Comparison of ENCODE assay signal across 1 cellular context in the genomic region with DNA sequence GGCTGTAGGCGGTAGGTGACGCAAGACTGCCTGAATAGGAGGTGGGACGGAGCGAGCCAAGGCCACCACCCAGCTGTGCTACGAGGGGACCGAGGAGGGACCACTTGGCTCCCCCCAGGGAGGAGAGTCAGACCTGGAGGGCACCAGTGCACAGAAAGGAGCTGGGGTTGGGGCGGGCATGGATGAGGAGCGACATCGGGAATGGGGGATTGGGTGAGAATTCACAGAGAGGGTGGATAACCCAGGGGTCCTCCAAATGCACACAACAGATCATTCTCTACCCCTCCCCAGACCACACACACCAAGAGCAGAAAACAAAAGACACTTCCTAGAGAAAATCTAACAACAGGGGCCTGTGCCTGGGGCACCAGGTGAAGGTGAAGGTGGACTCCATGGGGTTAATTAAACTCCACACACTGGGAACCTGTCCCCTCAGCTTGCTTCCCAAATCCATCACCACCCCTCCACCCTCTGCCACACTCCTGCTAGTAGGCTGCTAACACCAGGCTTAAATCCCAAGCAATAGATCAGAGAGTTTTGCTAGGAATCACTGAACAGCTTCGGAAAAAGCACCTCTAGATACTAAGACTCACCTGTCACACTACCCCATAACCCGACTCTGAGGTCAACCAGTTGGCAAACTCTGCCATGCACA.
A peak's percentile ranks its signal among the peaks of the same experiment; 100 is the strongest.
TF ChIP-seq lines count a peak whose summit lies in the region.

No MANE protein-coding gene starts in this region.

TF ChIP-seq in H1, 55 proteins besides CTCF, POLR2A, EP300 and RAD21:
- TF ChIP-seq NRF1 (IDR thresholded peaks at IDR 0.05; ENCODE audit: low read depth, low read length) (no peak), CEBPB (IDR thresholded peaks at IDR 0.05; ENCODE audit: low read depth, low read length) (0 out of 2 replicates have a peak, but pooled peaks have one; percentile 12), JUN (IDR thresholded peaks at IDR 0.05; ENCODE audit: low read depth, low read length) (no peak)
